25 cellular contexts compared by ENCODE assay signal in genomic region chr17:5892897-5893656, GRCh38.
DNase-seq lines count a peak whose midpoint lies in the region; TF ChIP-seq lines count a peak whose summit lies in the region.
"Had no signal": no experiment of that assay in that cellular context is flagged by ENCODE, and none has a peak within 500 bp of the region (broad histone marks: within the 10 kb centered on the region; RNA-seq: fewer than 3 reads in every experiment).

No MANE protein-coding gene starts in this region.

- peaks cover 56% of the 10 kb centered on the region for H3K4me1 Mint-ChIP-seq in neural crest cell

- 23 to 26% methylated on average over 3 of the region's 3 CpGs for WGBS in lower leg skin, 2 donors

- H3K27me3 Mint-ChIP-seq in neural crest cell (ENCODE audit: low read depth) = no peaks in the 10 kb centered on the region

- TF ChIP-seq POLR2A in lower leg skin (IDR thresholded peaks at IDR 0.05) = no peak

- DNase-seq in NCI-H69 (lab: John Stamatoyannopoulos, UW) (peak; percentile 24), globus pallidus (ENCODE audit: low spot score) (peak; percentile 87), neural crest cell (ENCODE audit: low read depth, low spot score) (no peak), NCI-H128 (lab: John Stamatoyannopoulos, UW; ENCODE audit: unreplicated experiment) (no peak), NCI-H446 treated with DMSO at 0.1 percent for 48 hours (lab: John Stamatoyannopoulos, UW) (no peak), lower leg skin (ENCODE audit: low spot score in 2 of 2) (no peak)
- DNase-seq: activated CD8-positive, alpha-beta memory T cell treated with anti-CD3 and anti-CD28 coated beads for 24 hours; activated gamma-delta T cell treated with Interleukin-2 at 50 U/mL for 16 hours; activated T-cell treated with anti-CD3 and anti-CD28 coated beads, Interleukin-2, amount 50 U/mL, for 24 hours; brain microvascular endothelial cell; CD4-positive, CD25-positive, alpha-beta regulatory T cell; colonic mucosa; mammary epithelial cell; NCI-H1436; NCI-H526; ovary; right cardiac atrium; stimulated activated CD4-positive, alpha-beta T cell treated with anti-CD3 and anti-CD28 coated beads, Interleukin-12 subunit alpha, Interleukin-12 subunit beta, amount 100 ng/mL, for 4 hours; stimulated activated CD4-positive, alpha-beta T cell treated with anti-CD3 and anti-CD28 coated beads, Interleukin-4, amount 100 ng/mL, for 24 hours; stimulated activated naive CD4-positive, alpha-beta T cell; tibial artery had no signal

- intact Hi-C loops in lower leg skin (cut with DNase I; ENCODE audit: low total_unique reads) = no loop called here

- peaks cover 7% of the 10 kb centered on the region for H3K36me3 Mint-ChIP-seq in neural crest cell (ENCODE audit: low read depth)
- H3K36me3 Mint-ChIP-seq: CD4-positive, CD25-positive, alpha-beta regulatory T cell had no signal

- H3K27ac ChIP-seq in temporal lobe (ENCODE audit: low read depth, low read length) = peak overlapping the region; percentile 72
- H3K27ac ChIP-seq: brain microvascular endothelial cell, colonic mucosa, gastroesophageal sphincter, ovary, SK-N-MC, tibial artery had no signal

- peak overlapping the region; percentile 38 for H3K4me3 Mint-ChIP-seq in neural crest cell
- H3K4me3 Mint-ChIP-seq: activated T-cell treated with anti-CD3 and anti-CD28 coated beads, Interleukin-2, amount 50 U/mL, for 24 hours; CD4-positive, CD25-positive, alpha-beta regulatory T cell; T-helper 1 cell treated with Interleukin-12 subunit alpha and Interleukin-12 subunit beta and Interleukin-4 antibody, amounts not matched to agents 30 μg/mL and 1 μg/mL, for 36 hours had no signal

- H3K9me3 Mint-ChIP-seq in neural crest cell = peaks cover 12% of the 10 kb centered on the region
- H3K9me3 Mint-ChIP-seq: T-helper 1 cell treated with Interleukin-12 subunit alpha and Interleukin-12 subunit beta and Interleukin-4 antibody, amounts not matched to agents 30 μg/mL and 1 μg/mL, for 36 hours had no signal

- TF ChIP-seq CTCF in neural crest cell (conservative IDR thresholded peaks at IDR 0.05) = no peak
- no peak for TF ChIP-seq CTCF in lower leg skin (IDR thresholded peaks at IDR 0.05)

- H3K27ac Mint-ChIP-seq in neural crest cell (ENCODE audit: unreplicated experiment) = peak overlapping the region; percentile 52
- H3K27ac Mint-ChIP-seq: activated T-cell treated with anti-CD3 and anti-CD28 coated beads, Interleukin-2, amount 50 U/mL, for 24 hours; CD4-positive, CD25-positive, alpha-beta regulatory T cell; T-helper 1 cell treated with Interleukin-12 subunit alpha and Interleukin-12 subunit beta and Interleukin-4 antibody, amounts not matched to agents 30 μg/mL and 1 μg/mL, for 36 hours had no signal

- no peak overlapping the region for H3K4me3 ChIP-seq in lower leg skin (ENCODE audit: low read depth, poor library complexity, severe bottlenecking)
- H3K4me3 ChIP-seq: colonic mucosa, gastroesophageal sphincter, ovary, SK-N-MC, tibial artery had no signal

Comparison
In these comparisons a context has a peak if more than half of its experiments do, and no peak if none do; other contexts are left out.
1. DNase-seq: peak in NCI-H69 (single experiment) and globus pallidus (single experiment); none in neural crest cell (single experiment), NCI-H128 (single experiment), NCI-H446 treated with DMSO at 0.1 percent for 48 hours (single experiment) and lower leg skin (0 of 2).